In genomic region chr2:236972491-236973379, GRCh38 we compare ENCODE assay signal across 8 cellular contexts.
DNase-seq lines count a peak whose midpoint lies in the region; ATAC-seq, FAIRE-seq and TF ChIP-seq lines count a peak whose summit lies in the region.

No MANE protein-coding gene starts in this region.

- H3K4me1 ChIP-seq in lower lobe of right lung = peaks cover 51% of the 10 kb centered on the region

- H3K4me3 Mint-ChIP-seq in activated naive CD4-positive, alpha-beta T cell treated with anti-CD3 and anti-CD28 coated beads, Interleukin-2, amount 10 ng/mL, durations not matched to agents 7 days and 5 days = no peak overlapping the region

- in situ Hi-C loops in ACHN (cut with HindIII; ENCODE audit: low pct_ligation_motif_present, low pct_unique_long_range_greater_than_20kb, low sequenced_read_pairs) = no loop called here

- CTCF ChIA-PET in activated naive CD4-positive, alpha-beta T cell treated with anti-CD3 and anti-CD28 coated beads, Interleukin-2, amount 10 ng/mL, durations not matched to agents 7 days and 5 days (lab: Charles Lee) = no interaction called here

- H3K4me3 ChIP-seq in AG10803 (ENCODE audit: low read length) = no peak overlapping the region
- no peak overlapping the region for H3K4me3 ChIP-seq in bronchial epithelial cell (ENCODE audit: low read depth, low read length)
- no peak overlapping the region for H3K4me3 ChIP-seq in lower lobe of right lung

- no peaks in the 10 kb centered on the region for H3K9me3 Mint-ChIP-seq in activated naive CD4-positive, alpha-beta T cell treated with anti-CD3 and anti-CD28 coated beads, Interleukin-2, amount 10 ng/mL, durations not matched to agents 7 days and 5 days

- H3K36me3 ChIP-seq in bronchial epithelial cell (ENCODE audit: control insufficient read depth, insufficient read depth, low read length) = no peaks in the 10 kb centered on the region
- H3K36me3 ChIP-seq in lower lobe of right lung = no peaks in the 10 kb centered on the region

- no peak overlapping the region for H3K27ac Mint-ChIP-seq in activated naive CD4-positive, alpha-beta T cell treated with anti-CD3 and anti-CD28 coated beads, Interleukin-2, amount 10 ng/mL, durations not matched to agents 7 days and 5 days

- peaks cover 36% of the 10 kb centered on the region for H3K4me1 Mint-ChIP-seq in activated naive CD4-positive, alpha-beta T cell treated with anti-CD3 and anti-CD28 coated beads, Interleukin-2, amount 10 ng/mL, durations not matched to agents 7 days and 5 days

- H3K27me3 Mint-ChIP-seq in activated naive CD4-positive, alpha-beta T cell treated with anti-CD3 and anti-CD28 coated beads, Interleukin-2, amount 10 ng/mL, durations not matched to agents 7 days and 5 days = peaks cover 30% of the 10 kb centered on the region

- peak; percentile 53 to 65 for ATAC-seq in lower lobe of right lung

- DNase-seq in AG10803 (ENCODE audit: low read depth) = peak; percentile 86
- peak; percentile 68 for DNase-seq in M059J (ENCODE audit: low read depth)
- DNase-seq in bronchial epithelial cell (ENCODE audit: low read depth) = peak; percentile 98
- DNase-seq in lower lobe of right lung = no peak
- no peak for DNase-seq in ACHN
- DNase-seq in NK-92 treated with Interleukin-12 subunit alpha and Interleukin-12 subunit beta, amount 100 ng/mL, for 24 hours (lab: John Stamatoyannopoulos, UW) = no peak
- DNase-seq in activated naive CD4-positive, alpha-beta T cell treated with anti-CD3 and anti-CD28 coated beads, Interleukin-2, amount 10 ng/mL, durations not matched to agents 7 days and 5 days = no peak
- DNase-seq in NCI-H1694 treated with DMSO at 0.1 percent for 48 hours (lab: John Stamatoyannopoulos, UW) = no peak

- no peaks in the 10 kb centered on the region for H3K27me3 ChIP-seq in bronchial epithelial cell (ENCODE audit: control insufficient read depth, insufficient read depth, low read length)
- H3K27me3 ChIP-seq in lower lobe of right lung (ENCODE audit: low read depth) = no peaks in the 10 kb centered on the region

- intact Hi-C loops in lower lobe of right lung (cut with DNase I) = no loop called here

- peak; percentile 88 for FAIRE-seq in bronchial epithelial cell (lab: Jason Lieb, UNC)

- no peaks in the 10 kb centered on the region for H3K9me3 ChIP-seq in lower lobe of right lung

- H3K36me3 Mint-ChIP-seq in activated naive CD4-positive, alpha-beta T cell treated with anti-CD3 and anti-CD28 coated beads, Interleukin-2, amount 10 ng/mL, durations not matched to agents 7 days and 5 days = no peaks in the 10 kb centered on the region

- H3K27ac ChIP-seq in lower lobe of right lung = peak overlapping the region; percentile 53

- no peak for TF ChIP-seq CTCF in AG10803 (conservative IDR thresholded peaks at IDR 0.05; ENCODE audit: low read length)
- TF ChIP-seq CTCF in bronchial epithelial cell (IDR thresholded peaks at IDR 0.05; ENCODE audit: insufficient read depth, low read length, severe bottlenecking) = no peak
- no peak for TF ChIP-seq CTCF in lower lobe of right lung (IDR thresholded peaks at IDR 0.05)

Comparison
In these comparisons a context has a peak if more than half of its experiments do, and no peak if none do; other contexts are left out.
1. DNase-seq: peak in AG10803 (single experiment), M059J (single experiment) and bronchial epithelial cell (single experiment); none in lower lobe of right lung (single experiment), ACHN (single experiment), NK-92 treated with Interleukin-12 subunit alpha and Interleukin-12 subunit beta, amount 100 ng/mL, for 24 hours (single experiment), activated naive CD4-positive, alpha-beta T cell treated with anti-CD3 and anti-CD28 coated beads, Interleukin-2, amount 10 ng/mL, durations not matched to agents 7 days and 5 days (single experiment) and NCI-H1694 treated with DMSO at 0.1 percent for 48 hours (single experiment).